Comparison of ENCODE assay signal across 18 cellular contexts in the genomic region with DNA sequence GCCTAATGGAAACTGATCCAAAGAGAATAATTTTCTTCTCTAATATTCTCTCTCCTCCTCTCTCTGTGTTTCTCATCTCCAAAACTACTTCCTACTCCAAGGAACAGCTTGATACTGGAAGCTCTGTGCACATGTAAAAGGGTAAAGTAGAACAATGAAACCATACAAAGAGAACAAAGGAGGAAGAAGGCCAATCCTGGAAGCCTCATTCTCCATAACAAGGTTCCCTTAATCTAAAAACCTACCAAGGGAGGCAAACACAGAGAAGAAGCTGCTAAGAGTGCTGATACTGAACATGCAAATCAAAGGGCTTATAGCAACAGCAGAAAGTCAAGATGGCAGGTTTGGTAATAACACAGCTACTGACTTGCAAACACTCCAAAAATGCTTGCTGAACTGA.
"Had no signal": no experiment of that assay in that cellular context is flagged by ENCODE, and none has a peak within 500 bp of the region (broad histone marks: within the 10 kb centered on the region; RNA-seq: fewer than 3 reads in every experiment).

No MANE protein-coding gene starts in this region.

- H3K9me3 Mint-ChIP-seq: nephron progenitor cell had no signal

- H3K9me3 ChIP-seq: gastrocnemius medialis, thoracic aorta, upper lobe of right lung had no signal

- ATAC-seq: activated CD4-positive, CD25-positive, alpha-beta regulatory T cell treated with anti-CD3 and anti-CD28 coated beads, Interleukin-2, amount 50 U/mL, for 24 hours; activated CD8-positive, alpha-beta T cell treated with anti-CD3 and anti-CD28 coated beads, Interleukin-2, amount 10 ng/mL, durations not matched to agents 7 days and 5 days; gastrocnemius medialis; left lobe of liver; right cardiac atrium; upper lobe of right lung had no signal

- H3K4me3 Mint-ChIP-seq: activated CD4-positive, alpha-beta T cell treated with anti-CD3 and anti-CD28 coated beads, Interleukin-2, amount 10 ng/mL, durations not matched to agents 7 days and 5 days; activated CD8-positive, alpha-beta T cell treated with anti-CD3 and anti-CD28 coated beads, Interleukin-2, amount 10 ng/mL, durations not matched to agents 7 days and 5 days; activated naive CD8-positive, alpha-beta T cell treated with anti-CD3 and anti-CD28 coated beads, Interleukin-2, amount 10 ng/mL, durations not matched to agents 7 days and 5 days; activated T-cell treated with anti-CD3 and anti-CD28 coated beads, Interleukin-2, amount 50 U/mL, for 24 hours; nephron progenitor cell; stimulated activated naive CD8-positive, alpha-beta T cell treated with anti-CD3 and anti-CD28 coated beads, Interleukin-15, Interleukin-2, amounts not matched to agents 100 ng/mL and 50 ng/mL, for 24 hours had no signal

- H3K4me3 ChIP-seq: gastrocnemius medialis, skin epidermis, thoracic aorta, upper lobe of right lung had no signal

- H3K27ac ChIP-seq: gastrocnemius medialis, thoracic aorta, upper lobe of right lung had no signal

- H3K27ac Mint-ChIP-seq: activated CD4-positive, alpha-beta T cell treated with anti-CD3 and anti-CD28 coated beads, Interleukin-2, amount 10 ng/mL, durations not matched to agents 7 days and 5 days; activated CD8-positive, alpha-beta T cell treated with anti-CD3 and anti-CD28 coated beads, Interleukin-2, amount 10 ng/mL, durations not matched to agents 7 days and 5 days; activated naive CD8-positive, alpha-beta T cell treated with anti-CD3 and anti-CD28 coated beads, Interleukin-2, amount 10 ng/mL, durations not matched to agents 7 days and 5 days; activated T-cell treated with anti-CD3 and anti-CD28 coated beads, Interleukin-2, amount 50 U/mL, for 24 hours; activated T-helper 2 cell treated with anti-CD3 and anti-CD28 coated beads, Interferon-gamma antibody, Interleukin-2, Interleukin-4, amounts not matched to agents 10 μg/mL and 5 μg/mL and 100 μg/mL, durations not matched to agents 14 hours and 24 hours and 36 hours; nephron progenitor cell; progenitor cell of endocrine pancreas; stimulated activated naive CD8-positive, alpha-beta T cell treated with anti-CD3 and anti-CD28 coated beads, Interleukin-15, Interleukin-2, amounts not matched to agents 100 ng/mL and 50 ng/mL, for 24 hours had no signal

- H3K27me3 Mint-ChIP-seq: activated CD4-positive, alpha-beta T cell treated with anti-CD3 and anti-CD28 coated beads, Interleukin-2, amount 10 ng/mL, durations not matched to agents 7 days and 5 days; activated T-cell treated with anti-CD3 and anti-CD28 coated beads, Interleukin-2, amount 50 U/mL, for 24 hours; progenitor cell of endocrine pancreas had no signal

- H3K27me3 ChIP-seq: gastrocnemius medialis, upper lobe of right lung had no signal

- DNase-seq: activated CD4-positive, alpha-beta T cell treated with anti-CD3 and anti-CD28 coated beads, Interleukin-2, amount 10 ng/mL, durations not matched to agents 7 days and 5 days; activated CD8-positive, alpha-beta T cell treated with anti-CD3 and anti-CD28 coated beads, Interleukin-2, amount 10 ng/mL, durations not matched to agents 7 days and 5 days; activated naive CD4-positive, alpha-beta T cell treated with Interleukin-2 at 50 U/mL for 16 hours; activated naive CD8-positive, alpha-beta T cell treated with anti-CD3 and anti-CD28 coated beads, Interleukin-2, amount 10 ng/mL, durations not matched to agents 7 days and 5 days; activated T-cell treated with anti-CD3 and anti-CD28 coated beads, Interleukin-2, amount 50 U/mL, for 24 hours; amygdala; caudate nucleus; gastrocnemius medialis; nephron progenitor cell; right cardiac atrium; upper lobe of right lung had no signal

- H3K36me3 ChIP-seq: gastrocnemius medialis, thoracic aorta, upper lobe of right lung had no signal
